ENCODE assay signal across 30 cellular contexts in the genomic region with DNA sequence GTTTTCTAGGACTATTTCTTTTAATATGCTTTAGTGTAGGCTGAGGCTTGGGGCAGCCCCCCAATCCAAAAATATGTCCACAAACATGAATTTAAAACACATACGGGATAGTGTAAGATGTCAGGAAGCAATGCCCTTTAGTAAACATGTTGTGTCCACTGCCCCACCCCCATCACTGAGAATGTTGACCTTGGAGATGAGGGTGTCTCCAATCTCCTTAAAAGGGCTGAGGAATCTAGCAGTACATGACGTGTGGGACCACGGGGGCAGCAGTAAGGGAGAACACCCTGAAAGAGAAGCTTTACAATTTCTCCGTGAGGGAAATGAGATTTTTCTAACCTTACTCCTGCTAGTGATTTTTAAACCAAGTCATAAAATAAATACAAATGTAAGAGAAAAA.
DNase-seq lines count a peak whose midpoint lies in the region; ATAC-seq, FAIRE-seq and TF ChIP-seq lines count a peak whose summit lies in the region.
"Had no signal": no experiment of that assay in that cellular context is flagged by ENCODE, and none has a peak within 500 bp of the region (broad histone marks: within the 10 kb centered on the region; RNA-seq: fewer than 3 reads in every experiment).

No MANE protein-coding gene starts in this region.

- no peaks in the 10 kb centered on the region; the same call in 1 of the 2 replicates for H3K79me1 ChIP-seq in H1 (ENCODE audit: low read depth, low read length)

- H3K4me3 ChIP-seq in cardiac muscle cell: no peak overlapping the region
- H3K4me3 ChIP-seq in H1 (ENCODE audit: extremely low read depth in 1 of 4, insufficient read depth in 2 of 4, low read depth in 3 of 4, low read length in 4 of 4): no peak overlapping the region
- H3K4me3 ChIP-seq in HepG2 (replicated peaks in 1 of 3; ENCODE audit: insufficient read depth in 1 of 3, low read depth in 2 of 3, low read length in 3 of 3): no peak overlapping the region
- H3K4me3 ChIP-seq in testis: no peak overlapping the region
- H3K4me3 ChIP-seq: lung had no signal

- no peaks in the 10 kb centered on the region for H3K79me2 ChIP-seq in H1 (ENCODE audit: control insufficient read depth in 1 of 2, insufficient read depth in 2 of 2, low read length in 2 of 2)
- H3K79me2 ChIP-seq in HepG2 (ENCODE audit: insufficient read depth, low read length): no peaks in the 10 kb centered on the region

- no peak overlapping the region for H3K18ac ChIP-seq in H1 (ENCODE audit: extremely low read depth, low read length)

- no peak overlapping the region for H2AFZ ChIP-seq in H1 (ENCODE audit: low read length)
- H2AFZ ChIP-seq in HepG2 (ENCODE audit: low read length): no peak overlapping the region

- CTCF ChIA-PET in H1 (lab: Charles Lee; ENCODE audit: partially characterized antibody) (interaction anchor here (0.7 to 1.6 kb wide), 5 partner anchors 14 to 167 kb away, joined by 3 to 5 read pairs (median 4); no protein-coding TSS in a partner anchor), HepG2 (lab: Yijun Ruan, JAX; ENCODE audit: low intra/inter-chr PET ratio, low total read pairs) (no interaction called here)

- no peak overlapping the region for H4K5ac ChIP-seq in H1 (ENCODE audit: insufficient read length, low read depth, low read length)

- no peaks in the 10 kb centered on the region for H3K23me2 ChIP-seq in H1 (ENCODE audit: low read depth, low read length)

- ATAC-seq in HepG2 (no peak), HG02763 (IDR thresholded peaks at IDR 0.05; ENCODE audit: unreplicated experiment) (no peak), HG02870 (IDR thresholded peaks at IDR 0.05; ENCODE audit: unreplicated experiment) (no peak)
- ATAC-seq: activated CD4-positive, alpha-beta T cell treated with anti-CD3 and anti-CD28 coated beads for 36 hours; activated CD8-positive, alpha-beta T cell treated with anti-CD3 and anti-CD28 coated beads for 36 hours; Panc1 had no signal

- BruUV-seq in HepG2 (replicated peaks; lab: Mats Ljungman, UMichigan): no TSS peak

- H3K9me3 ChIP-seq in cardiac muscle cell (ENCODE audit: low read depth): no peaks in the 10 kb centered on the region
- no peaks in the 10 kb centered on the region for H3K9me3 ChIP-seq in H1 (ENCODE audit: insufficient read depth in 2 of 2, low read depth in 1 of 2, low read length in 1 of 2)
- no peaks in the 10 kb centered on the region for H3K9me3 ChIP-seq in HepG2 (ENCODE audit: low read length)
- no peaks in the 10 kb centered on the region for H3K9me3 ChIP-seq in testis

- FAIRE-seq in H1 (lab: Jason Lieb, UNC) (no peak), HepG2 (lab: Jason Lieb, UNC) (no peak)
- FAIRE-seq: endothelial cell of umbilical vein, GM12891, keratinocyte had no signal

- TF ChIP-seq RAD21 in H1 (IDR thresholded peaks at IDR 0.05 in 1 of 2, conservative IDR thresholded peaks at IDR 0.05 in 1 of 2; ENCODE audit: low read depth in 2 of 2, low read length in 2 of 2) (no peak), HepG2 (CRISPR knock-in tag; IDR thresholded peaks at IDR 0.05) (no peak)

- H3K27me3 ChIP-seq in cardiac muscle cell (no peaks in the 10 kb centered on the region), H1 (replicated peaks in 1 of 4; ENCODE audit: control insufficient read depth in 3 of 4, extremely low read depth in 1 of 4, insufficient read depth in 3 of 4, low read length in 3 of 4) (no peaks in the 10 kb centered on the region), HepG2 (ENCODE audit: control insufficient read depth in 1 of 2, insufficient read depth in 2 of 2, low read length in 2 of 2) (no peaks in the 10 kb centered on the region; a peak in 1 of 5 replicates), testis (no peaks in the 10 kb centered on the region)

- DNase-seq in cardiac muscle cell (ENCODE audit: low read depth in 1 of 2, low spot score in 1 of 2) (peak; percentile 57 to 66), cardiac septum (ENCODE audit: low spot score) (no peak), H1 (ENCODE audit: low read depth in 1 of 2, low spot score in 2 of 2) (no peak), HepG2 (ENCODE audit: low spot score) (no peak), testis (peak; percentile 54), Ammon's horn (ENCODE audit: low spot score) (no peak)
- DNase-seq: activated CD4-positive, alpha-beta T cell treated with anti-CD3 and anti-CD28 coated beads for 36 hours; activated CD8-positive, alpha-beta memory T cell treated with anti-CD3 and anti-CD28 coated beads, Interleukin-2, amount 50 U/mL, for 48 hours; activated CD8-positive, alpha-beta T cell treated with anti-CD3 and anti-CD28 coated beads for 36 hours; activated naive CD4-positive, alpha-beta T cell treated with anti-CD3 and anti-CD28 coated beads, Interleukin-2, amount 10 ng/mL, durations not matched to agents 7 days and 5 days; amniotic stem cell; CD8-positive, alpha-beta memory T cell; DMS 273 treated with DMSO at 0.1 percent for 48 hours; H7; Karpas-422; NCI-H1436; NCI-H2081 treated with DMSO at 0.1 percent for 48 hours; NCI-H2227 treated with DMSO at 0.1 percent for 48 hours; NCI-H526; retina; SIG-M5; small intestine; stimulated activated naive CD4-positive, alpha-beta T cell had no signal

- no peak overlapping the region for H2BK5ac ChIP-seq in H1 (ENCODE audit: low read depth, low read length)

- 74% methylated on average over 4 of the region's 4 CpGs; no CpG with 5 or more reads in 1 of the 2 experiments for WGBS in H1 (ENCODE audit: extremely low coverage in 1 of 2, insufficient coverage in 1 of 2, insufficient read length in 1 of 2, insufficient replicate concordance in 2 of 2, low coverage in 1 of 2, low lambda C conversion rate in 2 of 2, missing lambda C conversion rate in 1 of 2), 2 experiments
- 12% methylated on average over 4 of the region's 4 CpGs for WGBS in HepG2 (ENCODE audit: low lambda C conversion rate)
- 37 to 52% methylated on average over 3 to 4 of the region's 4 CpGs for WGBS in testis, 2 donors

- no peak overlapping the region for H2BK120ac ChIP-seq in H1 (replicated peaks; ENCODE audit: low read depth, low read length)

- in situ Hi-C loops in HepG2 (cut with HindIII; ENCODE audit: extremely low pct_ligation_motif_present, low pct_unique_long_range_greater_than_20kb): loop anchor here (5.0 to 25.0 kb wide), 2 partner anchors 63 to 368 kb away; no protein-coding TSS in a partner anchor

- no peak overlapping the region for H4K8ac ChIP-seq in H1 (ENCODE audit: extremely low read depth, insufficient read depth, low read length)

- H4K20me1 ChIP-seq in H1 (replicated peaks in 1 of 2; ENCODE audit: control insufficient read depth in 1 of 2, insufficient read depth in 2 of 2, low read length in 2 of 2): no peaks in the 10 kb centered on the region
- no peaks in the 10 kb centered on the region for H4K20me1 ChIP-seq in HepG2 (ENCODE audit: insufficient read depth, low read length)

- TF ChIP-seq EP300 in H1 (IDR thresholded peaks at IDR 0.05; ENCODE audit: borderline replicate concordance in 1 of 2, low read depth in 2 of 2, low read length in 2 of 2) (no peak), HepG2 (IDR thresholded peaks at IDR 0.05; ENCODE audit: low read depth in 2 of 2, low read length in 2 of 2) (no peak), HepG2 (CRISPR knock-in tag; IDR thresholded peaks at IDR 0.05; ENCODE audit: borderline replicate concordance) (no peak)

- H3K56ac ChIP-seq in H1 (replicated peaks; ENCODE audit: insufficient read length, low read depth, low read length): no peak overlapping the region

- no peak overlapping the region for H3K4ac ChIP-seq in H1 (replicated peaks; ENCODE audit: insufficient read length, low read depth, low read length)

- no peak overlapping the region for H2BK15ac ChIP-seq in H1 (ENCODE audit: low read length)

- H3K36me3 ChIP-seq in cardiac muscle cell (no peaks in the 10 kb centered on the region), H1 (ENCODE audit: control insufficient read depth in 2 of 4, insufficient read depth in 4 of 4, low read length in 3 of 4) (no peaks in the 10 kb centered on the region), HepG2 (replicated peaks in 1 of 2; ENCODE audit: control insufficient read depth in 1 of 2, insufficient read depth in 2 of 2, low read length in 2 of 2) (no peaks in the 10 kb centered on the region), testis (ENCODE audit: low read depth, missing control alignments) (no peaks in the 10 kb centered on the region)

- H2BK12ac ChIP-seq in H1 (ENCODE audit: low read depth, low read length): no peak overlapping the region

- H3K4me1 ChIP-seq in cardiac muscle cell (ENCODE audit: low read depth) (peaks cover 5% of the 10 kb centered on the region), H1 (replicated peaks in 1 of 4; ENCODE audit: control insufficient read depth in 3 of 4, insufficient read depth in 4 of 4, low read length in 3 of 4) (peaks cover 0 to 2% (median 0%) of the 10 kb centered on the region in 4 experiments; a peak in 2 of 7 replicates), HepG2 (ENCODE audit: insufficient read depth, low read length) (peaks cover 7% of the 10 kb centered on the region), testis (no peaks in the 10 kb centered on the region)

- H3K27ac ChIP-seq in cardiac muscle cell (peak overlapping the region; percentile 16), H1 (ENCODE audit: low read depth, low read length) (no peak overlapping the region), HepG2 (ENCODE audit: extremely low read length, insufficient read depth, low read length) (no peak overlapping the region), testis (no peak overlapping the region)

- H3K14ac ChIP-seq in H1 (ENCODE audit: insufficient read length): no peak overlapping the region

- TF ChIP-seq POLR2A in H1 (IDR thresholded peaks at IDR 0.05; ENCODE audit: control extremely low read depth in 1 of 2, low read depth in 2 of 2, low read length in 2 of 2) (no peak), HepG2 (IDR thresholded peaks at IDR 0.05; ENCODE audit: insufficient read depth in 1 of 2, low read depth in 2 of 2, low read length in 2 of 2) (no peak), testis (IDR thresholded peaks at IDR 0.05) (no peak)

- POLR2A ChIA-PET in H1 (lab: Charles Lee; ENCODE audit: partially characterized antibody) (no interaction called here), HepG2 (lab: Yijun Ruan, JAX) (no interaction called here)

- H3K4me2 ChIP-seq in H1 (ENCODE audit: insufficient read depth in 1 of 2, low read depth in 2 of 2, low read length in 2 of 2): no peak overlapping the region
- H3K4me2 ChIP-seq in HepG2 (ENCODE audit: low read depth, low read length): no peak overlapping the region

- H2AK5ac ChIP-seq in H1 (ENCODE audit: low read depth, low read length): no peak overlapping the region

- no peak overlapping the region for H3K23ac ChIP-seq in H1 (ENCODE audit: insufficient read length)

- no peak overlapping the region for H2BK20ac ChIP-seq in H1 (ENCODE audit: low read length)

- no peak overlapping the region for H4K91ac ChIP-seq in H1 (replicated peaks; ENCODE audit: insufficient read length, low read length)

- intact Hi-C loops in cardiac septum (cut with DNase I) (loop anchor here (10.0 kb wide), 1 partner anchor 585 kb away; no protein-coding TSS in a partner anchor), HepG2 (cut with micrococcal nuclease; ENCODE audit: unreplicated experiment) (no loop called here), testis (cut with DNase I; ENCODE audit: low total_unique reads) (no loop called here)

- no peak overlapping the region for H3K9ac ChIP-seq in H1 (replicated peaks in 1 of 4; ENCODE audit: extremely low read depth in 1 of 4, low read depth in 3 of 4, low read length in 3 of 4)
- H3K9ac ChIP-seq in HepG2 (ENCODE audit: insufficient read depth, low read depth, low read length): no peak overlapping the region

- TF ChIP-seq CTCF in cardiac muscle cell (IDR thresholded peaks at IDR 0.05; ENCODE audit: low read depth, low read length) (no peak), H1 (IDR thresholded peaks at IDR 0.05; ENCODE audit: control extremely low read depth in 1 of 3, insufficient read depth in 1 of 3, low read depth in 1 of 3, low read length in 3 of 3) (no peak), HepG2 (CRISPR knock-in tag; IDR thresholded peaks at IDR 0.05) (no peak), testis (IDR thresholded peaks at IDR 0.05) (no peak)

Comparison
In these comparisons a context has a peak if more than half of its experiments do, and no peak if none do; other contexts are left out.
1. DNase-seq: peak in cardiac muscle cell (2 of 2) and testis (single experiment); none in cardiac septum (single experiment), H1 (0 of 2), HepG2 (single experiment) and Ammon's horn (single experiment).